ENCODE assay signal across 17 cellular contexts in genomic region chr11:47536925-47537324, GRCh38. TPM values are rescaled to one million over a fixed set of nuclear protein-coding genes. Genes with fewer than 3 reads are reported as not detected.
DNase-seq lines count a peak whose midpoint lies in the region; ATAC-seq, FAIRE-seq and TF ChIP-seq lines count a peak whose summit lies in the region.
"Had no signal": no experiment of that assay in that cellular context is flagged by ENCODE, and none has a peak within 500 bp of the region (broad histone marks: within the 10 kb centered on the region; RNA-seq: fewer than 3 reads in every experiment).

No MANE protein-coding gene starts in this region.

- H3K27ac ChIP-seq in BLaER1 treated with 17β-estradiol and CSF1 and Interleukin-3, amounts not matched to agents 10 nM and 100 nM, result peak overlapping the region in 3 of 11 experiments; percentile 0 to 35 (median 15); a peak in 2 of 22 replicates
- H3K27ac ChIP-seq in VCaP, result peak overlapping the region; percentile 63
- H3K27ac ChIP-seq: KMS-11 had no signal

- FAIRE-seq in GM12891 (lab: Jason Lieb, UNC), result no peak
- FAIRE-seq: GM12892 had no signal

- H3K4me3 ChIP-seq in BLaER1 treated with 17β-estradiol and CSF1 and Interleukin-3, amounts not matched to agents 10 nM and 100 nM, result no peak overlapping the region

- peak; percentile 62 for ATAC-seq in sciatic nerve
- ATAC-seq in HG03095 (IDR thresholded peaks at IDR 0.05; ENCODE audit: unreplicated experiment), result no peak
- ATAC-seq: CD8-positive, alpha-beta T cell had no signal

- H3K9me3 ChIP-seq in BLaER1 treated with 17β-estradiol and CSF1 and Interleukin-3, amounts not matched to agents 10 nM and 100 nM (replicated peaks in 1 of 11), result 0 out of 22 replicates have a peak, but pooled peaks cover 0 to 3% (median 0%) of the 10 kb centered on the region in 11 experiments

- TF ChIP-seq CTCF in VCaP (conservative IDR thresholded peaks at IDR 0.05), result no peak

- peak overlapping the region in 7 of 11 experiments; percentile 3 to 76 (median 50); a peak in 11 of 22 replicates for H3K4me2 ChIP-seq in BLaER1 treated with 17β-estradiol and CSF1 and Interleukin-3, amounts not matched to agents 10 nM and 100 nM
- H3K4me2 ChIP-seq: KMS-11 had no signal

- intact Hi-C loops in sciatic nerve (cut with DNase I), result no loop called here

- peaks cover 77 to 99% (median 87%) of the 10 kb centered on the region in 10 experiments for H3K4me1 ChIP-seq in BLaER1 treated with 17β-estradiol and CSF1 and Interleukin-3, amounts not matched to agents 10 nM and 100 nM

- H3K36me3 ChIP-seq in BLaER1 treated with 17β-estradiol and CSF1 and Interleukin-3, amounts not matched to agents 10 nM and 100 nM, result peaks cover 10 to 57% (median 39%) of the 10 kb centered on the region in 11 experiments; a peak in 20 of 22 replicates

- peaks cover 92 to 100% (median 100%) of the 10 kb centered on the region in 11 experiments for H4K20me1 ChIP-seq in BLaER1 treated with 17β-estradiol and CSF1 and Interleukin-3, amounts not matched to agents 10 nM and 100 nM

- no peak for TF ChIP-seq POLR2A in GM12891 (IDR thresholded peaks at IDR 0.05; ENCODE audit: low read depth, low read length)

- DNase-seq in NCI-H446 (lab: John Stamatoyannopoulos, UW) (peak; percentile 25 to 64), sciatic nerve (ENCODE audit: low spot score) (no peak), NCI-H748 treated with DMSO at 0.1 percent for 48 hours (lab: John Stamatoyannopoulos, UW) (no peak), GM12891 (ENCODE audit: insufficient read length, low spot score) (no peak)
- DNase-seq: CD8-positive, alpha-beta T cell; H7; HFFc6; IMR-90; NCI-H1694; NCI-H2081 treated with DMSO at 0.1 percent for 48 hours; NCI-H510A had no signal

- no peaks in the 10 kb centered on the region for H3K27me3 ChIP-seq in BLaER1 treated with 17β-estradiol and CSF1 and Interleukin-3, amounts not matched to agents 10 nM and 100 nM

- no peak overlapping the region for H3K9ac ChIP-seq in BLaER1 treated with 17β-estradiol and CSF1 and Interleukin-3, amounts not matched to agents 10 nM and 100 nM
- H3K9ac ChIP-seq: KMS-11 had no signal

TF ChIP-seq in GM12891, 5 proteins besides CTCF, POLR2A, EP300 and RAD21:
- TF ChIP-seq POLR2AphosphoS5 (IDR thresholded peaks at IDR 0.05; ENCODE audit: low read depth, low read length) (no peak), POU2F2 (IDR thresholded peaks at IDR 0.05; ENCODE audit: low read depth, low read length) (no peak), PAX5 (IDR thresholded peaks at IDR 0.05; ENCODE audit: insufficient read depth, low read length, severe bottlenecking) (no peak)

RNA-seq across cellular contexts. Expression of gene CELF1, which starts 16.0 kb away (rescaled TPM):
- 113 TPM for total RNA-seq in sciatic nerve
- 25.7 TPM for polyA plus RNA-seq in GM12891 (2012; ENCODE audit: low read depth, missing spikeins)

RNA-seq across cellular contexts. Expression of gene PTPMT1, which starts 28.5 kb away (rescaled TPM):
- 31.3 TPM for total RNA-seq in sciatic nerve
- polyA plus RNA-seq in GM12891 (2012; ENCODE audit: low read depth, missing spikeins), result 58.2 TPM

RNA-seq across cellular contexts. Expression of gene KBTBD4, which starts 41.8 kb away (rescaled TPM):
- total RNA-seq in sciatic nerve, result 12.5 TPM
- polyA plus RNA-seq in GM12891 (2012; ENCODE audit: low read depth, missing spikeins), result 16.9 TPM

RNA-seq across cellular contexts. Expression of gene NDUFS3, which starts 41.9 kb away (rescaled TPM):
- 46.0 TPM for total RNA-seq in sciatic nerve
- polyA plus RNA-seq in GM12891 (2012; ENCODE audit: low read depth, missing spikeins), result 109 TPM

RNA-seq across cellular contexts. Expression of gene FAM180B, which starts 49.6 kb away (rescaled TPM):
- 3.0 TPM for total RNA-seq in sciatic nerve
- not detected for polyA plus RNA-seq in GM12891 (2012; ENCODE audit: low read depth, missing spikeins)
- total RNA-seq: H7, HFFc6, IMR-90 had no signal
- polyA plus RNA-seq: BJ, IMR-90 had no signal

Comparison
In these comparisons a context has a peak if more than half of its experiments do, and no peak if none do; other contexts are left out.
1. DNase-seq: peak in NCI-H446 (2 of 2); none in sciatic nerve (single experiment), NCI-H748 treated with DMSO at 0.1 percent for 48 hours (single experiment) and GM12891 (single experiment).